Comparison of ENCODE assay signal across 26 cellular contexts in genomic region chr18:40110455-40110854, GRCh38.
"Had no signal": no experiment of that assay in that cellular context is flagged by ENCODE, and none has a peak within 500 bp of the region (broad histone marks: within the 10 kb centered on the region; RNA-seq: fewer than 3 reads in every experiment).

No MANE protein-coding gene starts in this region.

- H3K36me3 ChIP-seq: left lung, lower lobe of right lung, ovary, right atrium auricular region, right lobe of liver, tibial nerve, uterus had no signal

- H3K4me3 Mint-ChIP-seq: mesothelial cell of epicardium; naive B cell; natural killer cell; stimulated activated memory B cell treated with anti-CD40 and anti-IgM and Interleukin-4, amounts not matched to agents 10 μg/mL and 1 μg/mL and 100 μg/mL, for 72 hours; stimulated activated naive CD8-positive, alpha-beta T cell treated with anti-CD3 and anti-CD28 coated beads, Interleukin-15, amount 100 ng/mL, for 72 hours; type B pancreatic cell had no signal

- H3K27me3 Mint-ChIP-seq: naive B cell; progenitor cell of endocrine pancreas; stimulated activated memory B cell treated with anti-CD40 and anti-IgM and Interleukin-4, amounts not matched to agents 10 μg/mL and 1 μg/mL and 100 μg/mL, for 72 hours; stimulated activated naive CD8-positive, alpha-beta T cell treated with anti-CD3 and anti-CD28 coated beads, Interleukin-15, amount 100 ng/mL, for 72 hours; type B pancreatic cell had no signal

- H3K9me3 Mint-ChIP-seq: mesothelial cell of epicardium had no signal

- H3K4me1 ChIP-seq: left lung, lower lobe of right lung, right atrium auricular region, right lobe of liver, tibial nerve, uterus had no signal

- H3K4me2 ChIP-seq: smooth muscle cell had no signal

- FAIRE-seq: keratinocyte had no signal

- H3K27ac ChIP-seq: left lung, lower lobe of right lung, ovary, right atrium auricular region, right lobe of liver, tibial nerve, uterus had no signal

- H3K9me3 ChIP-seq: lower lobe of right lung, ovary, right atrium auricular region, right lobe of liver, tibial nerve, uterus had no signal

- H3K27me3 ChIP-seq: left lung, ovary, right atrium auricular region, right lobe of liver, tibial nerve, uterus had no signal

- DNase-seq: hippocampal formation; kidney glomerular epithelial cell; left cardiac atrium; left lung; lower lobe of right lung; mammary epithelial cell; naive B cell; natural killer cell; ovary; right lobe of liver; stimulated activated CD4-positive, alpha-beta T cell treated with anti-CD3 and anti-CD28 coated beads, Interleukin-1b, Interleukin-23, amount 100 ng/mL, for 48 hours; stimulated activated CD4-positive, alpha-beta T cell treated with anti-CD3 and anti-CD28 coated beads, Interleukin-2, amount 100 ng/mL, for 48 hours; stimulated activated CD4-positive, alpha-beta T cell treated with anti-CD3 and anti-CD28 coated beads, Interleukin-4, amount 100 ng/mL, for 4 hours; stimulated activated CD8-positive, alpha-beta memory T cell treated with anti-CD3 and anti-CD28 coated beads, Interleukin-4, amount 100 ng/mL, for 48 hours; stimulated activated naive CD4-positive, alpha-beta T cell treated with Interleukin-2 at 50 U/mL for 16 hours; stimulated activated naive CD8-positive, alpha-beta T cell treated with anti-CD3 and anti-CD28 coated beads, Interleukin-15, amount 100 ng/mL, for 72 hours; substantia nigra; uterus had no signal

- H3K4me3 ChIP-seq: left lung, lower lobe of right lung, ovary, right atrium auricular region, right lobe of liver, smooth muscle cell, tibial nerve, uterus had no signal

- H3K27ac Mint-ChIP-seq: mesothelial cell of epicardium; naive B cell; natural killer cell; stimulated activated memory B cell treated with anti-CD40 and anti-IgM and Interleukin-4, amounts not matched to agents 10 μg/mL and 1 μg/mL and 100 μg/mL, for 72 hours; stimulated activated naive CD8-positive, alpha-beta T cell treated with anti-CD3 and anti-CD28 coated beads, Interleukin-15, amount 100 ng/mL, for 72 hours; type B pancreatic cell had no signal

- H3K36me3 Mint-ChIP-seq: mesothelial cell of epicardium; naive B cell; natural killer cell; stimulated activated memory B cell treated with anti-CD40 and anti-IgM and Interleukin-4, amounts not matched to agents 10 μg/mL and 1 μg/mL and 100 μg/mL, for 72 hours; type B pancreatic cell had no signal

- ATAC-seq: left cardiac atrium; left lung; lower lobe of right lung; natural killer cell; right lobe of liver; stimulated activated memory B cell treated with anti-CD40 and anti-IgM and Interleukin-4, amounts not matched to agents 10 μg/mL and 1 μg/mL and 100 μg/mL, for 72 hours; stimulated activated naive CD8-positive, alpha-beta T cell treated with anti-CD3 and anti-CD28 coated beads, Interleukin-15, amount 100 ng/mL, for 72 hours had no signal

- H3K4me1 Mint-ChIP-seq: naive B cell; natural killer cell; stimulated activated memory B cell treated with anti-CD40 and anti-IgM and Interleukin-4, amounts not matched to agents 10 μg/mL and 1 μg/mL and 100 μg/mL, for 72 hours; stimulated activated naive CD8-positive, alpha-beta T cell treated with anti-CD3 and anti-CD28 coated beads, Interleukin-15, amount 100 ng/mL, for 72 hours had no signal
